ENCODE assay signal across 14 cellular contexts in genomic region chr14:87785868-87786267, GRCh38.
"Had no signal": no experiment of that assay in that cellular context is flagged by ENCODE, and none has a peak within 500 bp of the region (broad histone marks: within the 10 kb centered on the region; RNA-seq: fewer than 3 reads in every experiment).

No MANE protein-coding gene starts in this region.

- H3K27me3 Mint-ChIP-seq: activated CD4-positive, alpha-beta memory T cell treated with anti-CD3 and anti-CD28 coated beads, Interleukin-2, amount 10 ng/mL, durations not matched to agents 7 days and 5 days had no signal

- FAIRE-seq: keratinocyte had no signal

- H3K27ac Mint-ChIP-seq: activated CD4-positive, alpha-beta memory T cell treated with anti-CD3 and anti-CD28 coated beads, Interleukin-2, amount 10 ng/mL, durations not matched to agents 7 days and 5 days; activated naive CD4-positive, alpha-beta T cell treated with anti-CD3 and anti-CD28 coated beads, Interleukin-2, amount 50 U/mL, for 24 hours; activated T-cell treated with anti-CD3 and anti-CD28 coated beads, Interleukin-2, amount 50 U/mL, for 24 hours had no signal

- H3K4me3 Mint-ChIP-seq: activated CD4-positive, alpha-beta memory T cell treated with anti-CD3 and anti-CD28 coated beads, Interleukin-2, amount 10 ng/mL, durations not matched to agents 7 days and 5 days; activated naive CD4-positive, alpha-beta T cell treated with anti-CD3 and anti-CD28 coated beads, Interleukin-2, amount 50 U/mL, for 24 hours; activated T-cell treated with anti-CD3 and anti-CD28 coated beads, Interleukin-2, amount 50 U/mL, for 24 hours had no signal

- H3K4me1 Mint-ChIP-seq: activated CD4-positive, alpha-beta memory T cell treated with anti-CD3 and anti-CD28 coated beads, Interleukin-2, amount 10 ng/mL, durations not matched to agents 7 days and 5 days; activated naive CD4-positive, alpha-beta T cell treated with anti-CD3 and anti-CD28 coated beads, Interleukin-2, amount 50 U/mL, for 24 hours had no signal

- H3K9me3 Mint-ChIP-seq: activated naive CD4-positive, alpha-beta T cell treated with anti-CD3 and anti-CD28 coated beads, Interleukin-2, amount 50 U/mL, for 24 hours had no signal

- DNase-seq: activated CD4-positive, alpha-beta memory T cell treated with anti-CD3 and anti-CD28 coated beads, Interleukin-2, amount 10 ng/mL, durations not matched to agents 7 days and 5 days; activated CD4-positive, alpha-beta T cell treated with anti-CD3 and anti-CD28 coated beads for 4 hours; activated T-cell treated with anti-CD3 and anti-CD28 coated beads, Interleukin-2, amount 50 U/mL, for 24 hours; adrenal gland; erythroblast; hippocampal formation; midbrain; stimulated activated naive CD8-positive, alpha-beta T cell treated with anti-CD3 and anti-CD28 coated beads, Interleukin-15, Interleukin-2, amounts not matched to agents 100 U/mL and 50 U/mL, for 24 hours; transverse colon; WERI-Rb-1 had no signal

- ATAC-seq: left lobe of liver; sciatic nerve; stimulated activated naive CD8-positive, alpha-beta T cell treated with anti-CD3 and anti-CD28 coated beads, Interleukin-15, Interleukin-2, amounts not matched to agents 100 U/mL and 50 U/mL, for 24 hours had no signal

- H3K36me3 Mint-ChIP-seq: activated naive CD4-positive, alpha-beta T cell treated with anti-CD3 and anti-CD28 coated beads, Interleukin-2, amount 50 U/mL, for 24 hours had no signal
